Comparison of ENCODE assay signal across 8 cellular contexts in the genomic region with DNA sequence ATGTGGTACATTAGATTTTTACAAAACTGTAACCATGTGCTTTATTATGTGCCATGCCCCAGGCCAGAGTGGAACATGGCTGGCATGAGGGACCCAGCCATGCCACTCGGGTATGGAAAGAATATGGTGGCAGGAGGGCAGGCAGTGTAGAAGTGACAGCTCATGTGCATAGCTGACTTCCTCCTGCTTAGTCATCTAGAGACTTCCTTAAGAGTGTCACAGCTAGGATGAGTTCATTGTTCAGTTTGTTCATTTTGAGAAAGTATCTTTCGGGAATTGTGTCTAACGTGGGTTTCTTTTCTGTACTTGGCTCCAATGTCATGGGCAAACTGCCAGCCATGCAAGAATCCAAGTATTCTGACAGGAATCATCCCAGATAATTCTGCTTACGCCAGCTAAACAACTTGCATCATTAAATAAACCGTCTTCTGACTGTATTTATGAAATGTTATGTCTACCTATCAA.
DNase-seq lines count a peak whose midpoint lies in the region; ATAC-seq, FAIRE-seq and TF ChIP-seq lines count a peak whose summit lies in the region.

No MANE protein-coding gene starts in this region.

- peaks cover 8% of the 10 kb centered on the region for H3K9me3 Mint-ChIP-seq in activated T-cell treated with anti-CD3 and anti-CD28 coated beads, Interleukin-2, amount 50 U/mL, for 24 hours
- no peaks in the 10 kb centered on the region for H3K9me3 Mint-ChIP-seq in stimulated activated naive B cell treated with anti-CD40 and anti-IgM and Interleukin-4, amounts not matched to agents 10 μg/mL and 1 μg/mL and 100 μg/mL, for 72 hours

- peak overlapping the region; percentile 16 for H3K4me3 Mint-ChIP-seq in activated T-cell treated with anti-CD3 and anti-CD28 coated beads, Interleukin-2, amount 50 U/mL, for 24 hours
- H3K4me3 Mint-ChIP-seq in stimulated activated naive B cell treated with anti-CD40 and anti-IgM and Interleukin-4, amounts not matched to agents 10 μg/mL and 1 μg/mL and 100 μg/mL, for 72 hours: no peak overlapping the region

- TF ChIP-seq POLR2A in GM18505 (IDR thresholded peaks at IDR 0.05; ENCODE audit: borderline replicate concordance, extremely low read depth, insufficient read depth, insufficient read length): no peak

- peak; percentile 54 for DNase-seq in activated T-cell treated with anti-CD3 and anti-CD28 coated beads, Interleukin-2, amount 50 U/mL, for 24 hours
- DNase-seq in right cardiac atrium (peak; percentile 71 to 78 (median 77)), NCI-H2227 (lab: John Stamatoyannopoulos, UW; ENCODE audit: unreplicated experiment) (no peak), D721Med (ENCODE audit: insufficient read length, low spot score) (no peak), NCI-H146 treated with DMSO at 0.1 percent for 48 hours (lab: John Stamatoyannopoulos, UW; ENCODE audit: unreplicated experiment) (no peak)
- no peak for DNase-seq in stimulated activated naive B cell treated with anti-CD40 and anti-IgM and Interleukin-4, amounts not matched to agents 10 μg/mL and 1 μg/mL and 100 μg/mL, for 72 hours

- H3K27ac Mint-ChIP-seq in activated T-cell treated with anti-CD3 and anti-CD28 coated beads, Interleukin-2, amount 50 U/mL, for 24 hours: peak overlapping the region; percentile 87
- no peak overlapping the region for H3K27ac Mint-ChIP-seq in stimulated activated naive B cell treated with anti-CD40 and anti-IgM and Interleukin-4, amounts not matched to agents 10 μg/mL and 1 μg/mL and 100 μg/mL, for 72 hours

- 12% methylated on average over 5 of the region's 5 CpGs for WGBS in right cardiac atrium

- intact Hi-C loops in right cardiac atrium (cut with DNase I): no loop called here

- no peak overlapping the region for H3K4me3 ChIP-seq in right cardiac atrium (ENCODE audit: low read length)

- H3K27me3 Mint-ChIP-seq in activated T-cell treated with anti-CD3 and anti-CD28 coated beads, Interleukin-2, amount 50 U/mL, for 24 hours: no peaks in the 10 kb centered on the region
- H3K27me3 Mint-ChIP-seq in stimulated activated naive B cell treated with anti-CD40 and anti-IgM and Interleukin-4, amounts not matched to agents 10 μg/mL and 1 μg/mL and 100 μg/mL, for 72 hours: no peaks in the 10 kb centered on the region

- ATAC-seq in GM18505 (IDR thresholded peaks at IDR 0.05; ENCODE audit: unreplicated experiment) (peak; percentile 80), HG03045 (IDR thresholded peaks at IDR 0.05; ENCODE audit: unreplicated experiment) (peak; percentile 60), right cardiac atrium (peak; percentile 78 to 83)
- peak; percentile 80 to 92 for ATAC-seq in stimulated activated naive B cell treated with anti-CD40 and anti-IgM and Interleukin-4, amounts not matched to agents 10 μg/mL and 1 μg/mL and 100 μg/mL, for 72 hours (replicated peaks)

- H3K36me3 Mint-ChIP-seq in activated T-cell treated with anti-CD3 and anti-CD28 coated beads, Interleukin-2, amount 50 U/mL, for 24 hours (ENCODE audit: low read depth): peaks cover 97% of the 10 kb centered on the region
- peaks cover 22 to 54% of the 10 kb centered on the region in 2 donors for H3K36me3 Mint-ChIP-seq in stimulated activated naive B cell treated with anti-CD40 and anti-IgM and Interleukin-4, amounts not matched to agents 10 μg/mL and 1 μg/mL and 100 μg/mL, for 72 hours

- no peaks in the 10 kb centered on the region for H3K27me3 ChIP-seq in right cardiac atrium (ENCODE audit: control insufficient read depth, insufficient read depth)

- no peak for FAIRE-seq in D721Med (lab: Jason Lieb, UNC)

- H3K4me1 ChIP-seq in right cardiac atrium (ENCODE audit: control insufficient read depth, insufficient read depth, low read length): peaks cover 4% of the 10 kb centered on the region

- H3K4me1 Mint-ChIP-seq in activated T-cell treated with anti-CD3 and anti-CD28 coated beads, Interleukin-2, amount 50 U/mL, for 24 hours (ENCODE audit: low read depth): peaks cover 91% of the 10 kb centered on the region
- H3K4me1 Mint-ChIP-seq in stimulated activated naive B cell treated with anti-CD40 and anti-IgM and Interleukin-4, amounts not matched to agents 10 μg/mL and 1 μg/mL and 100 μg/mL, for 72 hours: peaks cover 2 to 10% of the 10 kb centered on the region in 2 donors

- H3K9me3 ChIP-seq in right cardiac atrium (ENCODE audit: control insufficient read depth, low read length): no peaks in the 10 kb centered on the region

- TF ChIP-seq CTCF in D721Med (IDR thresholded peaks at IDR 0.05; ENCODE audit: insufficient read depth, missing control alignments): no peak

- H3K27ac ChIP-seq in right cardiac atrium (ENCODE audit: low read length): peak overlapping the region; percentile 46

Comparison
In these comparisons a context has a peak if more than half of its experiments do, and no peak if none do; other contexts are left out.
1. DNase-seq: peak in activated T-cell treated with anti-CD3 and anti-CD28 coated beads, Interleukin-2, amount 50 U/mL, for 24 hours (single experiment) and right cardiac atrium (3 of 3); none in stimulated activated naive B cell treated with anti-CD40 and anti-IgM and Interleukin-4, amounts not matched to agents 10 μg/mL and 1 μg/mL and 100 μg/mL, for 72 hours (single experiment), NCI-H2227 (single experiment), D721Med (single experiment) and NCI-H146 treated with DMSO at 0.1 percent for 48 hours (single experiment).
2. Peak in every context shown above with its lines, with median percentiles within 50 percentile points of each other: ATAC-seq.